Comparison of ENCODE assay signal across 8 cellular contexts in genomic region chr4:88283661-88284377, GRCh38. TPM values are rescaled to one million over a fixed set of nuclear protein-coding genes. Genes with fewer than 3 reads are reported as not detected.
A peak's percentile ranks its signal among the peaks of the same experiment; 100 is the strongest.
DNase-seq lines count a peak whose midpoint lies in the region; ATAC-seq and TF ChIP-seq lines count a peak whose summit lies in the region.

No MANE protein-coding gene starts in this region.

- peak overlapping the region; percentile 98 for H3K4me2 ChIP-seq in SU-DHL-6 (ENCODE audit: low read depth, low read length, poor library complexity, severe bottlenecking)

- peak overlapping the region; percentile 93 for H3K27ac ChIP-seq in C4-2B
- peak overlapping the region; percentile 67 for H3K27ac ChIP-seq in HL-60 (replicated peaks)
- H3K27ac ChIP-seq in SU-DHL-6 (ENCODE audit: low read depth, low read length): peak overlapping the region; percentile 95
- H3K27ac ChIP-seq in ovary: peak overlapping the region; percentile 98 to 100
- peak overlapping the region; percentile 98 to 99 for H3K27ac ChIP-seq in tibial artery

- peak; percentile 33 for TF ChIP-seq POLR2A in ovary (IDR thresholded peaks at IDR 0.05)

- H3K4me1 Mint-ChIP-seq in activated naive CD8-positive, alpha-beta T cell treated with anti-CD3 and anti-CD28 coated beads for 36 hours: peaks cover 38% of the 10 kb centered on the region

- 0% methylated on average over 53 to 65 of the region's 65 CpGs for WGBS in ovary, 3 donors

- H3K9me3 ChIP-seq in SU-DHL-6 (ENCODE audit: insufficient read depth, low read length): no peaks in the 10 kb centered on the region
- H3K9me3 ChIP-seq in ovary: no peaks in the 10 kb centered on the region
- no peaks in the 10 kb centered on the region for H3K9me3 ChIP-seq in tibial artery

- peak overlapping the region; percentile 98 for H3K4me3 Mint-ChIP-seq in activated naive CD8-positive, alpha-beta T cell treated with anti-CD3 and anti-CD28 coated beads for 36 hours

- peaks cover 10% of the 10 kb centered on the region for H3F3A ChIP-seq in SU-DHL-6 (ENCODE audit: insufficient read depth)

- TF ChIP-seq CTCF in C4-2B (conservative IDR thresholded peaks at IDR 0.05) (no peak), HL-60 (IDR thresholded peaks at IDR 0.05; ENCODE audit: insufficient read depth, low read length) (no peak), SU-DHL-6 (IDR thresholded peaks at IDR 0.05; ENCODE audit: insufficient read depth, low read length, poor library complexity, severe bottlenecking) (no peak), ovary (IDR thresholded peaks at IDR 0.05) (no peak), tibial artery (IDR thresholded peaks at IDR 0.05) (no peak)

- H3K9ac ChIP-seq in SU-DHL-6 (ENCODE audit: low read length): peak overlapping the region; percentile 74

- H3K4me1 ChIP-seq in ovary (ENCODE audit: insufficient read depth) (peaks cover 18% of the 10 kb centered on the region), tibial artery (peaks cover 0 to 76% (median 31%) of the 10 kb centered on the region in 4 donors)

- H3K36me3 ChIP-seq in SU-DHL-6 (ENCODE audit: low read length) (no peaks in the 10 kb centered on the region), ovary (no peaks in the 10 kb centered on the region), tibial artery (no peaks in the 10 kb centered on the region)

- no peaks in the 10 kb centered on the region for H4K20me1 ChIP-seq in SU-DHL-6 (ENCODE audit: low read depth, low read length)

- no peaks in the 10 kb centered on the region for H3K27me3 Mint-ChIP-seq in activated naive CD8-positive, alpha-beta T cell treated with anti-CD3 and anti-CD28 coated beads for 36 hours

- H3K79me2 ChIP-seq in SU-DHL-6 (ENCODE audit: insufficient read depth, low read length): peaks cover 40% of the 10 kb centered on the region

- intact Hi-C loops in Right ventricle myocardium inferior (cut with DNase I) (loop anchor here (1.0 to 10.0 kb wide), 5 partner anchors 57 to 238 kb away; partner anchors contain the start of genes HERC5 and PYURF), ovary (cut with DNase I) (loop anchor here in 3 of 4 donors (5.0 to 10.0 kb wide), 3 partner anchors 61 to 173 kb away; partner anchors contain the start of genes HERC5 (in 1 of the 3) and HERC6 (in 1 of the 3)), tibial artery (cut with DNase I; ENCODE audit: low total_unique reads) (loop anchor here (5.0 kb wide), 1 partner anchor 262 kb away; no protein-coding TSS in a partner anchor)

- TF ChIP-seq EP300 in ovary (IDR thresholded peaks at IDR 0.05): peak; percentile 12

- H3K27me3 ChIP-seq in HL-60 (ENCODE audit: insufficient read depth, poor library complexity, severe bottlenecking) (no peaks in the 10 kb centered on the region), SU-DHL-6 (ENCODE audit: low read length) (no peaks in the 10 kb centered on the region), ovary (no peaks in the 10 kb centered on the region), tibial artery (no peaks in the 10 kb centered on the region)

- peak in 1 of 2 experiments; percentile 43 for DNase-seq in HL-60 (ENCODE audit: low read depth in 1 of 2, low spot score in 1 of 2)
- peak; percentile 77 for DNase-seq in activated naive CD8-positive, alpha-beta T cell treated with anti-CD3 and anti-CD28 coated beads for 36 hours
- DNase-seq in Right ventricle myocardium inferior (ENCODE audit: missing footprints): peak; percentile 84
- DNase-seq in ovary: peak; percentile 71 to 85 (median 79)
- DNase-seq in tibial artery: peak; percentile 50 to 83

- peaks cover 28% of the 10 kb centered on the region for H3K36me3 Mint-ChIP-seq in activated naive CD8-positive, alpha-beta T cell treated with anti-CD3 and anti-CD28 coated beads for 36 hours

- H3K9me2 ChIP-seq in SU-DHL-6 (replicated peaks; ENCODE audit: insufficient read depth, low read length): no peaks in the 10 kb centered on the region

- peak overlapping the region; percentile 99 for H3K27ac Mint-ChIP-seq in activated naive CD8-positive, alpha-beta T cell treated with anti-CD3 and anti-CD28 coated beads for 36 hours

- peak overlapping the region; percentile 81 for H3K4me3 ChIP-seq in HL-60 (replicated peaks; ENCODE audit: insufficient read depth, low read length)
- H3K4me3 ChIP-seq in SU-DHL-6 (ENCODE audit: insufficient read depth, low read length, poor library complexity, severe bottlenecking): peak overlapping the region; percentile 88
- H3K4me3 ChIP-seq in ovary: peak overlapping the region; percentile 91
- H3K4me3 ChIP-seq in tibial artery: peak overlapping the region; percentile 72 to 88

- ATAC-seq in GM19463 (IDR thresholded peaks at IDR 0.05; ENCODE audit: unreplicated experiment) (peak; percentile 12), Right ventricle myocardium inferior (peak; percentile 38)

- peak overlapping the region; percentile 51 for H2AFZ ChIP-seq in SU-DHL-6 (ENCODE audit: low read depth, low read length, severe bottlenecking)

- H3K9me3 Mint-ChIP-seq in activated naive CD8-positive, alpha-beta T cell treated with anti-CD3 and anti-CD28 coated beads for 36 hours: peaks cover 8% of the 10 kb centered on the region

RNA-seq across cellular contexts. Expression of gene PPM1K, which starts 0.5 kb away (rescaled TPM):
- 10 to 100 TPM; 40.8 to 42.2 TPM for total RNA-seq in activated naive CD8-positive, alpha-beta T cell treated with anti-CD3 and anti-CD28 coated beads for 36 hours
- total RNA-seq in Right ventricle myocardium inferior: 125 TPM
- total RNA-seq in ovary: 100 to 1,000 TPM in 1 of 7 donors, 10 to 100 TPM in 6; 34.2 to 111 (median 50.5) TPM
- 10 to 100 TPM; 33.6 to 61.0 TPM for polyA plus RNA-seq in ovary
